ENCODE assay signal across 29 cellular contexts in the genomic region with DNA sequence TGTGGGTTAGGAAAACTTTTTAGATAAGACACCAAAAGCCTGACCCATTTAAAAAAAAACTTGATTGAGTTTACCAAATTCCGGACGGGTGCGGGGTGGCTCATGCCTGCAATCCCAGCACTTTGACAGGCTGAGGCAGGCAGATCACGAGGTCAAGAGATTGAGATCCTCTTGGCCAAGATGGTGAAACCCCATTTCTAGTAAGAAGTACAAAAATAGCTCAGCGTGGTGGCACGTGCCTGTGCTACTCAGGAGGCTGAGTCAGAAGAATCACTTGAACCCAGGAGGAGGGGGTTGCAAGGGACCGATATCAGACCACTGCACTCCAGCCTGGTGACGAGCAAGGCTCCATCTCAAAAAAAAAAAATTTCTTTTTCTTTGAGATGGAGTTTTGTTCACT.
"Had no signal": no experiment of that assay in that cellular context is flagged by ENCODE, and none has a peak within 500 bp of the region (broad histone marks: within the 10 kb centered on the region; RNA-seq: fewer than 3 reads in every experiment).

No MANE protein-coding gene starts in this region.

- H3K36me3 ChIP-seq: Peyer's patch had no signal

- H3K27me3 ChIP-seq: Peyer's patch had no signal

- H3K27ac ChIP-seq: KMS-11, RWPE1 had no signal

- H3K9ac ChIP-seq: KMS-11 had no signal

- H3K4me1 ChIP-seq: Peyer's patch had no signal

- H3K4me2 ChIP-seq: KMS-11 had no signal

- H3K9me3 ChIP-seq: Peyer's patch had no signal

- FAIRE-seq: colon had no signal

- H3K4me3 ChIP-seq: Peyer's patch had no signal

- DNase-seq: activated CD4-positive, alpha-beta T cell treated with anti-CD3 and anti-CD28 coated beads for 36 hours; activated CD4-positive, alpha-beta T cell treated with anti-CD3 and anti-CD28 coated beads, Interleukin-2, amount 10 ng/mL, durations not matched to agents 7 days and 5 days; activated CD4-positive, alpha-beta T cell treated with anti-CD3 and anti-CD28 coated beads, Interleukin-2, amount 50 U/mL, for 48 hours; activated CD8-positive, alpha-beta memory T cell treated with anti-CD3 and anti-CD28 coated beads, Interleukin-2, amount 50 U/mL, for 4 hours; activated naive CD4-positive, alpha-beta T cell treated with anti-CD3 and anti-CD28 coated beads, Interleukin-2, amount 10 ng/mL, durations not matched to agents 7 days and 5 days; activated naive CD8-positive, alpha-beta T cell treated with anti-CD3 and anti-CD28 coated beads, Interleukin-2, amount 50 U/mL, for 24 hours; activated T-cell treated with anti-CD3 and anti-CD28 coated beads for 4 hours; activated T-cell treated with anti-CD3 and anti-CD28 coated beads, Interleukin-2, amount 50 U/mL, for 4 hours; anterior cingulate cortex; central memory CD4-positive, alpha-beta T cell; MM.1S; NCI-H1105; NCI-H1417 treated with DMSO at 0.1 percent for 48 hours; NCI-H187 treated with DMSO at 0.1 percent for 48 hours; NCI-H2081 treated with DMSO at 0.1 percent for 48 hours; NCI-H226; NCI-H446 treated with DMSO at 0.1 percent for 48 hours; NCI-H524 treated with DMSO at 0.1 percent for 48 hours; NCI-H748 treated with DMSO at 0.1 percent for 48 hours; PC-3; Peyer's patch; Right ventricle myocardium superior; SW 1271; T-helper 1 cell; T-helper 2 cell; T-helper 9 cell had no signal
